Comparison of ENCODE assay signal across 16 cellular contexts in genomic region chr22:35777335-35777975, GRCh38. TPM values are rescaled to one million over a fixed set of nuclear protein-coding genes. Genes with fewer than 3 reads are reported as not detected.
DNase-seq lines count a peak whose midpoint lies in the region; ATAC-seq, FAIRE-seq and TF ChIP-seq lines count a peak whose summit lies in the region.
"Had no signal": no experiment of that assay in that cellular context is flagged by ENCODE, and none has a peak within 500 bp of the region (broad histone marks: within the 10 kb centered on the region; RNA-seq: fewer than 3 reads in every experiment).

No MANE protein-coding gene starts in this region.

- no peak overlapping the region for H2AFZ ChIP-seq in mesenchymal stem cell (ENCODE audit: low read depth, low read length)

- no peak overlapping the region for H3K4me3 Mint-ChIP-seq in activated T-cell treated with anti-CD3 and anti-CD28 coated beads, Interleukin-2, amount 50 U/mL, for 24 hours
- H3K4me3 Mint-ChIP-seq: activated CD4-positive, alpha-beta memory T cell treated with anti-CD3 and anti-CD28 coated beads for 36 hours; activated naive CD8-positive, alpha-beta T cell; T-helper 1 cell treated with Interleukin-12 subunit alpha and Interleukin-12 subunit beta and Interleukin-4 antibody, amounts not matched to agents 30 μg/mL and 1 μg/mL, for 36 hours had no signal

- no peak overlapping the region for H4K91ac ChIP-seq in mesenchymal stem cell (ENCODE audit: low read length)

- no peak overlapping the region for H2BK12ac ChIP-seq in mesenchymal stem cell (ENCODE audit: low read length in 2 of 2)

- no peak overlapping the region for H3K9ac ChIP-seq in HUES48 (ENCODE audit: low read depth, low read length)
- peak overlapping the region; percentile 49 for H3K9ac ChIP-seq in mesenchymal stem cell (ENCODE audit: low read length)

- no peak overlapping the region for H2AK5ac ChIP-seq in mesenchymal stem cell (ENCODE audit: low read length, severe bottlenecking)

- H3K14ac ChIP-seq in mesenchymal stem cell (ENCODE audit: low read length in 2 of 2): no peak overlapping the region

- no peak for TF ChIP-seq POLR2A in gastroesophageal sphincter (IDR thresholded peaks at IDR 0.05)

- no peak overlapping the region for H3K4me3 ChIP-seq in HUES48 (ENCODE audit: low read depth, low read length)
- H3K4me3 ChIP-seq in bronchial epithelial cell (ENCODE audit: low read depth, low read length): no peak overlapping the region
- no peak overlapping the region for H3K4me3 ChIP-seq in mesenchymal stem cell (ENCODE audit: insufficient read depth in 1 of 2, low read depth in 1 of 2, low read length in 2 of 2)
- H3K4me3 ChIP-seq in gastroesophageal sphincter: no peak overlapping the region
- H3K4me3 ChIP-seq: spleen, uterus had no signal

- H2BK120ac ChIP-seq in mesenchymal stem cell (ENCODE audit: low read depth, low read length): no peak overlapping the region

- H3K9me3 ChIP-seq in HUES48 (ENCODE audit: control insufficient read depth, insufficient read depth, low read length) (no peaks in the 10 kb centered on the region), mesenchymal stem cell (ENCODE audit: control insufficient read depth, low read length) (no peaks in the 10 kb centered on the region), gastroesophageal sphincter (no peaks in the 10 kb centered on the region)
- H3K9me3 ChIP-seq: spleen, uterus had no signal

- H3K23ac ChIP-seq in mesenchymal stem cell (ENCODE audit: low read length in 2 of 2): no peak overlapping the region

- no peaks in the 10 kb centered on the region for H3K4me1 Mint-ChIP-seq in activated T-cell treated with anti-CD3 and anti-CD28 coated beads, Interleukin-2, amount 50 U/mL, for 24 hours (ENCODE audit: low read depth)

- DNase-seq in AG08395 (ENCODE audit: low spot score): peak; percentile 38
- peak; percentile 85 for DNase-seq in bronchial epithelial cell (ENCODE audit: low read depth)
- DNase-seq in mesenchymal stem cell: peak; percentile 83
- no peak for DNase-seq in DMS53 (lab: John Stamatoyannopoulos, UW)
- DNase-seq in activated T-cell treated with anti-CD3 and anti-CD28 coated beads, Interleukin-2, amount 50 U/mL, for 24 hours: no peak
- DNase-seq in NK-92 treated with Interleukin-12 subunit alpha and Interleukin-12 subunit beta, amount 100 ng/mL, for 24 hours (lab: John Stamatoyannopoulos, UW): no peak
- DNase-seq: activated CD4-positive, alpha-beta memory T cell treated with anti-CD3 and anti-CD28 coated beads for 36 hours; C1 segment of cervical spinal cord; effector CD4-positive, alpha-beta T cell; NCI-H1694 treated with DMSO at 0.1 percent for 48 hours; spleen; uterus had no signal

- H3K4me1 ChIP-seq in HUES48 (ENCODE audit: control insufficient read depth, insufficient read depth, low read length) (peaks cover 6% of the 10 kb centered on the region; the same call in 1 of the 2 replicates), mesenchymal stem cell (ENCODE audit: control insufficient read depth, insufficient read depth, low read depth, low read length) (peaks cover 4% of the 10 kb centered on the region), gastroesophageal sphincter (peaks cover 0 to 68% (median 9%) of the 10 kb centered on the region in 3 donors)
- H3K4me1 ChIP-seq: spleen had no signal

- 3% methylated on average over 3 of the region's 4 CpGs for WGBS in mesenchymal stem cell
- 38 to 56% methylated on average over 4 of the region's 4 CpGs for WGBS in gastroesophageal sphincter (ENCODE audit: low coverage in 1 of 2), 2 donors

- no peaks in the 10 kb centered on the region for H3K9me3 Mint-ChIP-seq in activated T-cell treated with anti-CD3 and anti-CD28 coated beads, Interleukin-2, amount 50 U/mL, for 24 hours
- H3K9me3 Mint-ChIP-seq: activated CD4-positive, alpha-beta memory T cell treated with anti-CD3 and anti-CD28 coated beads for 36 hours; T-helper 1 cell treated with Interleukin-12 subunit alpha and Interleukin-12 subunit beta and Interleukin-4 antibody, amounts not matched to agents 30 μg/mL and 1 μg/mL, for 36 hours had no signal

- peaks cover 25% of the 10 kb centered on the region for H3K36me3 ChIP-seq in HUES48 (ENCODE audit: control insufficient read depth, insufficient read depth, low read length)
- no peaks in the 10 kb centered on the region for H3K36me3 ChIP-seq in bronchial epithelial cell (ENCODE audit: control insufficient read depth, insufficient read depth, low read length)
- H3K36me3 ChIP-seq in mesenchymal stem cell (ENCODE audit: control insufficient read depth in 1 of 2, insufficient read depth in 2 of 2, low read depth in 1 of 2, low read length in 2 of 2): peaks cover 0 to 38% of the 10 kb centered on the region in 2 experiments
- peaks cover 0 to 10% of the 10 kb centered on the region in 2 donors for H3K36me3 ChIP-seq in gastroesophageal sphincter
- H3K36me3 ChIP-seq: spleen, uterus had no signal

- no peak for FAIRE-seq in bronchial epithelial cell (lab: Jason Lieb, UNC)

- no peak overlapping the region for H2BK5ac ChIP-seq in mesenchymal stem cell (ENCODE audit: low read depth, low read length, poor library complexity, severe bottlenecking)

- no peak overlapping the region for H2BK15ac ChIP-seq in mesenchymal stem cell (ENCODE audit: low read depth, poor library complexity, severe bottlenecking)

- no peaks in the 10 kb centered on the region for H3K36me3 Mint-ChIP-seq in activated T-cell treated with anti-CD3 and anti-CD28 coated beads, Interleukin-2, amount 50 U/mL, for 24 hours (ENCODE audit: low read depth)
- H3K36me3 Mint-ChIP-seq: activated CD4-positive, alpha-beta memory T cell treated with anti-CD3 and anti-CD28 coated beads for 36 hours; activated naive CD8-positive, alpha-beta T cell had no signal

- no peak for TF ChIP-seq CTCF in bronchial epithelial cell (IDR thresholded peaks at IDR 0.05; ENCODE audit: insufficient read depth, low read length, severe bottlenecking)
- no peak for TF ChIP-seq CTCF in gastroesophageal sphincter (IDR thresholded peaks at IDR 0.05)

- no peak overlapping the region for H3K27ac Mint-ChIP-seq in activated T-cell treated with anti-CD3 and anti-CD28 coated beads, Interleukin-2, amount 50 U/mL, for 24 hours
- H3K27ac Mint-ChIP-seq: activated CD4-positive, alpha-beta memory T cell treated with anti-CD3 and anti-CD28 coated beads for 36 hours; activated naive CD8-positive, alpha-beta T cell; T-helper 1 cell treated with Interleukin-12 subunit alpha and Interleukin-12 subunit beta and Interleukin-4 antibody, amounts not matched to agents 30 μg/mL and 1 μg/mL, for 36 hours had no signal

- H3K27me3 Mint-ChIP-seq in activated T-cell treated with anti-CD3 and anti-CD28 coated beads, Interleukin-2, amount 50 U/mL, for 24 hours: no peaks in the 10 kb centered on the region
- H3K27me3 Mint-ChIP-seq: activated naive CD8-positive, alpha-beta T cell had no signal

- no peak overlapping the region for H3K4me2 ChIP-seq in mesenchymal stem cell (ENCODE audit: low read length, poor library complexity, severe bottlenecking)

- ATAC-seq in gastroesophageal sphincter: no peak

- TF ChIP-seq EP300 in gastroesophageal sphincter (IDR thresholded peaks at IDR 0.05): no peak

- no peak overlapping the region for H3K18ac ChIP-seq in mesenchymal stem cell (ENCODE audit: low read depth in 1 of 2, low read length in 2 of 2)

- H3K27ac ChIP-seq in HUES48 (ENCODE audit: low read depth, low read length) (peak overlapping the region; percentile 21), mesenchymal stem cell (ENCODE audit: low read length, poor library complexity, severe bottlenecking) (peak overlapping the region; percentile 75), gastroesophageal sphincter (no peak overlapping the region)
- H3K27ac ChIP-seq: spleen had no signal

- H3K27me3 ChIP-seq in HUES48 (ENCODE audit: control insufficient read depth, insufficient read depth, low read length): no peaks in the 10 kb centered on the region
- no peaks in the 10 kb centered on the region for H3K27me3 ChIP-seq in bronchial epithelial cell (ENCODE audit: control insufficient read depth, insufficient read depth, low read length)
- no peaks in the 10 kb centered on the region for H3K27me3 ChIP-seq in mesenchymal stem cell (ENCODE audit: control insufficient read depth in 1 of 2, insufficient read depth in 1 of 2, low read length in 2 of 2)
- no peaks in the 10 kb centered on the region for H3K27me3 ChIP-seq in gastroesophageal sphincter
- H3K27me3 ChIP-seq: spleen, uterus had no signal

- H4K8ac ChIP-seq in mesenchymal stem cell (ENCODE audit: low read length): no peak overlapping the region

- no peak overlapping the region for H3K4ac ChIP-seq in mesenchymal stem cell (ENCODE audit: low read depth in 1 of 2, low read length in 2 of 2)

- peaks cover 7% of the 10 kb centered on the region for H3K79me1 ChIP-seq in mesenchymal stem cell (replicated peaks; ENCODE audit: low read length, poor library complexity, severe bottlenecking)

RNA-seq across cellular contexts. Expression of gene APOL5, which starts 59.8 kb away (rescaled TPM):
- not detected in 2 replicates for total RNA-seq in bronchial epithelial cell
- not detected for polyA plus RNA-seq in mesenchymal stem cell (2013, experiment 1 of 2)
- polyA plus RNA-seq in mesenchymal stem cell (2013, experiment 2 of 2): not detected
- total RNA-seq in gastroesophageal sphincter: not detected
- total RNA-seq: activated CD4-positive, alpha-beta memory T cell treated with anti-CD3 and anti-CD28 coated beads for 36 hours; spleen; uterus had no signal
- polyA plus RNA-seq: spleen had no signal

Comparison
In these comparisons a context has a peak if more than half of its experiments do, and no peak if none do; other contexts are left out.
1. DNase-seq: peak in AG08395 (single experiment), bronchial epithelial cell (single experiment) and mesenchymal stem cell (single experiment); none in DMS53 (single experiment), activated T-cell treated with anti-CD3 and anti-CD28 coated beads, Interleukin-2, amount 50 U/mL, for 24 hours (single experiment) and NK-92 treated with Interleukin-12 subunit alpha and Interleukin-12 subunit beta, amount 100 ng/mL, for 24 hours (single experiment).
2. H3K27ac ChIP-seq: peak in HUES48 (single experiment) and mesenchymal stem cell (single experiment); none in gastroesophageal sphincter (0 of 4).